21 cellular contexts compared by ENCODE assay signal in genomic region chr21:42089665-42090310, GRCh38. TPM values are rescaled to one million over a fixed set of nuclear protein-coding genes. Genes with fewer than 3 reads are reported as not detected.
"Had no signal": no experiment of that assay in that cellular context is flagged by ENCODE, and none has a peak within 500 bp of the region (broad histone marks: within the 10 kb centered on the region; RNA-seq: fewer than 3 reads in every experiment).

No MANE protein-coding gene starts in this region.

- ATAC-seq: foreskin keratinocyte, lower lobe of right lung had no signal

- DNase-seq: activated CD4-positive, alpha-beta T cell treated with anti-CD3 and anti-CD28 coated beads, Interleukin-2, amount 50 U/mL, for 48 hours; activated gamma-delta T cell treated with Interleukin-2 at 50 U/mL for 16 hours; activated naive CD8-positive, alpha-beta T cell treated with anti-CD3 and anti-CD28 coated beads for 36 hours; amniotic stem cell; dorsolateral prefrontal cortex; endodermal cell; foreskin keratinocyte; hippocampal formation; islet precursor cell; lower lobe of right lung; stimulated activated CD8-positive, alpha-beta memory T cell treated with anti-CD3 and anti-CD28 coated beads, Interleukin-4, amount 100 ng/mL, for 48 hours; substantia nigra; T-helper 9 cell; tibial artery had no signal

- H3K4me3 Mint-ChIP-seq: activated naive CD8-positive, alpha-beta T cell treated with anti-CD3 and anti-CD28 coated beads for 36 hours; endodermal cell; neural crest cell had no signal

- H3K9me3 Mint-ChIP-seq: activated naive CD8-positive, alpha-beta T cell treated with anti-CD3 and anti-CD28 coated beads for 36 hours; neural crest cell had no signal

- FAIRE-seq: urothelium cell line had no signal

- H3K27me3 Mint-ChIP-seq: activated naive CD8-positive, alpha-beta T cell treated with anti-CD3 and anti-CD28 coated beads for 36 hours had no signal

- H3K27me3 ChIP-seq: cardiac muscle cell, tibial artery had no signal

- H3K36me3 ChIP-seq: cardiac muscle cell, lower lobe of right lung, tibial artery had no signal

- H3K4me1 ChIP-seq: foreskin keratinocyte, lower lobe of right lung had no signal

- H3K36me3 Mint-ChIP-seq: activated naive CD8-positive, alpha-beta T cell treated with anti-CD3 and anti-CD28 coated beads for 36 hours had no signal

- H3K27ac Mint-ChIP-seq: activated naive CD8-positive, alpha-beta T cell treated with anti-CD3 and anti-CD28 coated beads for 36 hours; endodermal cell; progenitor cell of endocrine pancreas had no signal

- H3K27ac ChIP-seq: cardiac muscle cell, dorsolateral prefrontal cortex, epithelial cell of prostate, foreskin keratinocyte, lower lobe of right lung, tibial artery had no signal

- H3K9me3 ChIP-seq: lower lobe of right lung, tibial artery had no signal

- H3K4me3 ChIP-seq: cardiac muscle cell, dorsolateral prefrontal cortex, lower lobe of right lung, tibial artery had no signal

RNA-seq across cellular contexts. Expression of gene UMODL1, which starts 18.7 kb away (rescaled TPM):
- total RNA-seq: activated naive CD8-positive, alpha-beta T cell treated with anti-CD3 and anti-CD28 coated beads for 36 hours; cardiac muscle cell; fibroblast of lung; foreskin keratinocyte; neural crest cell; osteoblast had no signal
- polyA plus RNA-seq: cardiac muscle cell, fibroblast of lung, foreskin keratinocyte had no signal
